17 cellular contexts compared by ENCODE assay signal in genomic region chr12:30630378-30631285, GRCh38.
"Had no signal": no experiment of that assay in that cellular context is flagged by ENCODE, and none has a peak within 500 bp of the region (broad histone marks: within the 10 kb centered on the region; RNA-seq: fewer than 3 reads in every experiment).

No MANE protein-coding gene starts in this region.

- ATAC-seq: mucosa of descending colon; stimulated activated memory B cell treated with anti-CD40 and anti-IgM and Interleukin-4, amounts not matched to agents 10 μg/mL and 1 μg/mL and 100 μg/mL, for 72 hours; T-helper 17 cell had no signal

- DNase-seq: activated CD4-positive, alpha-beta memory T cell treated with anti-CD3 and anti-CD28 coated beads, Interleukin-2, amount 10 ng/mL, durations not matched to agents 7 days and 5 days; activated CD4-positive, alpha-beta T cell treated with anti-CD3 and anti-CD28 coated beads, Interleukin-2, amount 10 ng/mL, durations not matched to agents 24 days and 14 days; activated gamma-delta T cell; anterior cingulate cortex; endodermal cell; esophagus squamous epithelium; mesendoderm; mucosa of descending colon; occipital lobe; posterior cingulate gyrus; retina; sigmoid colon; stimulated activated CD4-positive, alpha-beta T cell treated with anti-CD3 and anti-CD28 coated beads, Interleukin-15, amount 100 ng/mL, for 24 hours; stomach; SW 1271; T-helper 17 cell had no signal
